ENCODE assay signal across 8 cellular contexts in genomic region chr21:36747815-36748381, GRCh38.
DNase-seq lines count a peak whose midpoint lies in the region; ATAC-seq lines count a peak whose summit lies in the region.

No MANE protein-coding gene starts in this region.

- DNase-seq in DMS79 treated with DMSO at 0.1 percent for 48 hours (lab: John Stamatoyannopoulos, UW) (peak; percentile 25), DMS79 (lab: John Stamatoyannopoulos, UW) (no peak), NCI-H510A (lab: John Stamatoyannopoulos, UW) (peak; percentile 31), astrocyte of the hippocampus (ENCODE audit: low read depth, low spot score) (peak; percentile 90), iPS-NIHi11 (ENCODE audit: low spot score) (peak; percentile 97), NCI-H128 (lab: John Stamatoyannopoulos, UW; ENCODE audit: unreplicated experiment) (no peak)
- DNase-seq in stimulated activated CD4-positive, alpha-beta T cell treated with anti-CD3 and anti-CD28 coated beads, Interleukin-12 subunit alpha, Interleukin-12 subunit beta, amount 100 ng/mL, for 48 hours (ENCODE audit: low read depth in 2 of 3, low spot score in 1 of 3), result peak; percentile 13 to 49 (median 37)

- ATAC-seq in GM18520 (IDR thresholded peaks at IDR 0.05; ENCODE audit: unreplicated experiment), result no peak

Comparison
In these comparisons a context has a peak if more than half of its experiments do, and no peak if none do; other contexts are left out.
1. DNase-seq: peak in DMS79 treated with DMSO at 0.1 percent for 48 hours (single experiment), NCI-H510A (single experiment), astrocyte of the hippocampus (single experiment), iPS-NIHi11 (single experiment) and stimulated activated CD4-positive, alpha-beta T cell treated with anti-CD3 and anti-CD28 coated beads, Interleukin-12 subunit alpha, Interleukin-12 subunit beta, amount 100 ng/mL, for 48 hours (3 of 3); none in DMS79 (single experiment) and NCI-H128 (single experiment).